8 cellular contexts compared by ENCODE assay signal in genomic region chr9:75087824-75088645, GRCh38.
DNase-seq lines count a peak whose midpoint lies in the region; ATAC-seq and TF ChIP-seq lines count a peak whose summit lies in the region.

Gene NMRK1, minus strand, starts transcription at chr9:75088155. Its CDS starts 5,040 bp downstream, at chr9:75083115.
Gene OSTF1, plus strand, starts transcription at chr9:75088514. Its CDS starts 179 bp downstream, at chr9:75088693.

- H3K27me3 Mint-ChIP-seq in central memory CD8-positive, alpha-beta T cell = no peaks in the 10 kb centered on the region

- TF ChIP-seq POLR2A in GM19099 (IDR thresholded peaks at IDR 0.05; ENCODE audit: extremely low read depth, insufficient read length, low read depth) = peak; percentile 90

- H3K27ac Mint-ChIP-seq in central memory CD8-positive, alpha-beta T cell (ENCODE audit: low read depth) = peak within 1 kb of the TSS; percentile 95

- ATAC-seq in HG03378 (IDR thresholded peaks at IDR 0.05; ENCODE audit: unreplicated experiment) = peak; percentile 63
- ATAC-seq in activated CD4-positive, CD25-positive, alpha-beta regulatory T cell treated with anti-CD3 and anti-CD28 coated beads, Interleukin-2, amount 50 U/mL, for 24 hours = peak; percentile 93 to 94
- peak; percentile 86 for ATAC-seq in central memory CD8-positive, alpha-beta T cell (replicated peaks; ENCODE audit: extremely low read depth, poor library complexity, severe bottlenecking)

- H3K9me3 Mint-ChIP-seq in central memory CD8-positive, alpha-beta T cell = no peaks in the 10 kb centered on the region

- H3K4me3 Mint-ChIP-seq in central memory CD8-positive, alpha-beta T cell = peak within 1 kb of the TSS; percentile 99

- peaks cover 65% of the 10 kb centered on the region for H3K4me1 Mint-ChIP-seq in central memory CD8-positive, alpha-beta T cell

- DNase-seq in AG20443 (ENCODE audit: low spot score) (peak; percentile 97), NCI-H446 treated with DMSO at 0.1 percent for 48 hours (lab: John Stamatoyannopoulos, UW) (peak; percentile 73), islet precursor cell (peak; percentile 98)
- peak; percentile 89 to 91 for DNase-seq in central memory CD8-positive, alpha-beta T cell (ENCODE audit: low spot score in 2 of 2)
- DNase-seq in stimulated activated CD4-positive, alpha-beta T cell treated with anti-CD3 and anti-CD28 coated beads, Interleukin-12 subunit alpha, Interleukin-12 subunit beta, amount 100 ng/mL, for 4 hours = peak; percentile 90

- peaks cover 18% of the 10 kb centered on the region for H3K36me3 Mint-ChIP-seq in central memory CD8-positive, alpha-beta T cell (ENCODE audit: insufficient read depth)

Comparison
In these comparisons a context has a peak if more than half of its experiments do, and no peak if none do; other contexts are left out.
1. Peak in every context shown above with its lines: DNase-seq and ATAC-seq.